ENCODE assay signal across 8 cellular contexts in genomic region chr7:158815046-158815445, GRCh38. TPM values are rescaled to one million over a fixed set of nuclear protein-coding genes. Genes with fewer than 3 reads are reported as not detected.
A peak's percentile ranks its signal among the peaks of the same experiment; 100 is the strongest.
DNase-seq lines count a peak whose midpoint lies in the region; ATAC-seq and FAIRE-seq lines count a peak whose summit lies in the region.

No MANE protein-coding gene starts in this region.

- no peak for ATAC-seq in activated naive CD4-positive, alpha-beta T cell treated with anti-CD3 and anti-CD28 coated beads, Interleukin-2, amount 50 U/mL, for 72 hours
- no peak for ATAC-seq in left colon

- H3K36me3 Mint-ChIP-seq in activated naive CD4-positive, alpha-beta T cell treated with anti-CD3 and anti-CD28 coated beads, Interleukin-2, amount 10 ng/mL, durations not matched to agents 7 days and 5 days = peaks cover 60% of the 10 kb centered on the region
- peaks cover 0 to 33% of the 10 kb centered on the region in 2 donors for H3K36me3 Mint-ChIP-seq in activated naive CD4-positive, alpha-beta T cell treated with anti-CD3 and anti-CD28 coated beads, Interleukin-2, amount 50 U/mL, for 72 hours

- peak overlapping the region; percentile 93 for H3K27ac Mint-ChIP-seq in activated naive CD4-positive, alpha-beta T cell treated with anti-CD3 and anti-CD28 coated beads, Interleukin-2, amount 10 ng/mL, durations not matched to agents 7 days and 5 days
- peak overlapping the region; percentile 89 to 96 for H3K27ac Mint-ChIP-seq in activated naive CD4-positive, alpha-beta T cell treated with anti-CD3 and anti-CD28 coated beads, Interleukin-2, amount 50 U/mL, for 72 hours

- no peaks in the 10 kb centered on the region for H3K36me3 ChIP-seq in thymus (ENCODE audit: control insufficient read depth, insufficient read depth)

- H3K4me3 ChIP-seq in thymus (ENCODE audit: low read length) = peak overlapping the region; percentile 20

- H3K4me1 ChIP-seq in thymus (ENCODE audit: control insufficient read depth, insufficient read depth, low read length) = peaks cover 59% of the 10 kb centered on the region

- intact Hi-C loops in left colon (cut with DNase I, micrococcal nuclease) = loop anchor here in 1 of 2 donors (5.0 kb wide), 1 partner anchor 33 kb away; no protein-coding TSS in a partner anchor

- H3K27me3 Mint-ChIP-seq in activated naive CD4-positive, alpha-beta T cell treated with anti-CD3 and anti-CD28 coated beads, Interleukin-2, amount 10 ng/mL, durations not matched to agents 7 days and 5 days = no peaks in the 10 kb centered on the region

- no peaks in the 10 kb centered on the region for H3K9me3 ChIP-seq in thymus (ENCODE audit: control insufficient read depth)

- no peak for FAIRE-seq in urothelium cell line (lab: Jason Lieb, UNC)

- 56% methylated on average over 8 of the region's 8 CpGs for WGBS in thymus

- no peaks in the 10 kb centered on the region for H3K9me3 Mint-ChIP-seq in activated naive CD4-positive, alpha-beta T cell treated with anti-CD3 and anti-CD28 coated beads, Interleukin-2, amount 10 ng/mL, durations not matched to agents 7 days and 5 days
- H3K9me3 Mint-ChIP-seq in activated naive CD4-positive, alpha-beta T cell treated with anti-CD3 and anti-CD28 coated beads, Interleukin-2, amount 50 U/mL, for 72 hours = no peaks in the 10 kb centered on the region

- H3K27ac ChIP-seq in thymus (ENCODE audit: low read depth) = peak overlapping the region; percentile 93

- H3K4me3 Mint-ChIP-seq in activated naive CD4-positive, alpha-beta T cell treated with anti-CD3 and anti-CD28 coated beads, Interleukin-2, amount 10 ng/mL, durations not matched to agents 7 days and 5 days = peak overlapping the region; percentile 54

- H3K27me3 ChIP-seq in thymus (ENCODE audit: control insufficient read depth, insufficient read depth) = no peaks in the 10 kb centered on the region

- DNase-seq in activated naive CD4-positive, alpha-beta T cell treated with anti-CD3 and anti-CD28 coated beads, Interleukin-2, amount 10 ng/mL, durations not matched to agents 7 days and 5 days = no peak
- DNase-seq in activated naive CD4-positive, alpha-beta T cell treated with anti-CD3 and anti-CD28 coated beads, Interleukin-2, amount 50 U/mL, for 16 hours = no peak
- no peak for DNase-seq in activated naive CD4-positive, alpha-beta T cell treated with anti-CD3 and anti-CD28 coated beads, Interleukin-2, amount 50 U/mL, for 72 hours (ENCODE audit: low spot score in 2 of 2)
- DNase-seq in left kidney (ENCODE audit: low read depth, low spot score) = peak; percentile 72
- DNase-seq in germinal center (ENCODE audit: low spot score) = no peak
- no peak for DNase-seq in urothelium cell line (ENCODE audit: low spot score)
- DNase-seq in left colon = no peak

- CTCF ChIA-PET in activated naive CD4-positive, alpha-beta T cell treated with anti-CD3 and anti-CD28 coated beads, Interleukin-2, amount 10 ng/mL, durations not matched to agents 7 days and 5 days (lab: Charles Lee) = no interaction called here

- H3K4me1 Mint-ChIP-seq in activated naive CD4-positive, alpha-beta T cell treated with anti-CD3 and anti-CD28 coated beads, Interleukin-2, amount 10 ng/mL, durations not matched to agents 7 days and 5 days = peaks cover 99% of the 10 kb centered on the region

RNA-seq across cellular contexts. Expression of gene ESYT2, which starts 14.3 kb away (rescaled TPM):
- total RNA-seq in activated naive CD4-positive, alpha-beta T cell treated with anti-CD3 and anti-CD28 coated beads, Interleukin-2, amount 50 U/mL, for 72 hours = 10 to 100 TPM; 54.4 to 73.3 TPM
- 35.7 TPM for polyA plus RNA-seq in thymus
- 10 to 100 TPM; 68.8 to 86.0 TPM for total RNA-seq in left colon

RNA-seq across cellular contexts. Expression of gene DYNC2I1, which starts 41.3 kb away (rescaled TPM):
- 10 to 100 TPM; 12.0 to 16.9 TPM for total RNA-seq in activated naive CD4-positive, alpha-beta T cell treated with anti-CD3 and anti-CD28 coated beads, Interleukin-2, amount 50 U/mL, for 72 hours
- polyA plus RNA-seq in thymus = 11.6 TPM
- total RNA-seq in left colon = 10 to 100 TPM; 20.6 to 22.2 TPM
